Comparison of ENCODE assay signal across 10 cellular contexts in the genomic region with DNA sequence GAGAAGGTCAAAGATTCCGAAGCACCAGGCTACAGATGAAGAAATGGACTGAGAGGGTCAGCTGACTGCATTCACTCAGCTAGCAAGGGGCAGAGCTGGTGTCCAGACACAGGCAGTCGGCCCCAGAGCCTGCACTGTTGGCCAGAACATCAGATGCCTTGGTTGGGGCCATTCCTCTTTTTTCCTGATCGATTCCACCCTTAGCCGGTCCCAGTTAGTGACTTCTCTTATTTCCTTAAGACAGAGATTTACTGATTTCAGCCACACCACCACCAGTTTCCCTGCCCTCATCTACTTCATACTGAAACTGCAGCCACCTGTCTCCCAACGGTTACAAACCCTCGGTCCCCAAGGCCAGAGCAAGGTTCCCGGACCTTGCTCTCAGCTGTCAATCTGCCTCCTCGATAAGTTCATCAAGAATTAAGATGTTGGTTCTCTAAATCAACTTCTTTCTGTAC. TPM values are rescaled to one million over a fixed set of nuclear protein-coding genes. Genes with fewer than 3 reads are reported as not detected.
DNase-seq lines count a peak whose midpoint lies in the region; ATAC-seq and TF ChIP-seq lines count a peak whose summit lies in the region.
"Had no signal": no experiment of that assay in that cellular context is flagged by ENCODE, and none has a peak within 500 bp of the region (broad histone marks: within the 10 kb centered on the region; RNA-seq: fewer than 3 reads in every experiment).

No MANE protein-coding gene starts in this region.

- no peaks in the 10 kb centered on the region for H3K36me3 ChIP-seq in endodermal cell (ENCODE audit: control insufficient read depth, insufficient read depth, low read length)

- TF ChIP-seq CTCF in glutamatergic neuron (IDR thresholded peaks at IDR 0.05; ENCODE audit: partially characterized antibody, unreplicated experiment): no peak
- no peak for TF ChIP-seq CTCF in endodermal cell (conservative IDR thresholded peaks at IDR 0.05)

- peaks cover 5% of the 10 kb centered on the region for H3K9me3 ChIP-seq in endodermal cell (ENCODE audit: control insufficient read depth, low read length)

- H3K27me3 Mint-ChIP-seq in glutamatergic neuron (ENCODE audit: unreplicated experiment) (no peaks in the 10 kb centered on the region), endodermal cell (ENCODE audit: insufficient read depth) (no peaks in the 10 kb centered on the region)

- H3K4me1 Mint-ChIP-seq in glutamatergic neuron (ENCODE audit: low read depth, unreplicated experiment) (peaks cover 9% of the 10 kb centered on the region), endodermal cell (peaks cover 13% of the 10 kb centered on the region)

- H3K4me3 ChIP-seq in endodermal cell (ENCODE audit: low read length): no peak overlapping the region
- H3K4me3 ChIP-seq: PC-9 had no signal

- H3K36me3 Mint-ChIP-seq in glutamatergic neuron (ENCODE audit: unreplicated experiment): peaks cover 21% of the 10 kb centered on the region
- peaks cover 18% of the 10 kb centered on the region for H3K36me3 Mint-ChIP-seq in endodermal cell (ENCODE audit: low read depth)

- H3K9me3 Mint-ChIP-seq in glutamatergic neuron (ENCODE audit: unreplicated experiment) (no peaks in the 10 kb centered on the region), endodermal cell (peaks cover 22% of the 10 kb centered on the region)

- DNase-seq in glutamatergic neuron (no peak), endodermal cell (no peak), SHP77 treated with DMSO at 0.1 percent for 48 hours (lab: John Stamatoyannopoulos, UW) (no peak), NCI-H146 treated with DMSO at 0.1 percent for 48 hours (lab: John Stamatoyannopoulos, UW; ENCODE audit: unreplicated experiment) (no peak)
- DNase-seq: left cardiac atrium, PC-9 had no signal

- peak; percentile 28 for ATAC-seq in GM18519 (IDR thresholded peaks at IDR 0.05; ENCODE audit: low FRiP score, unreplicated experiment)
- peak; percentile 37 for ATAC-seq in GM21423 (IDR thresholded peaks at IDR 0.05; ENCODE audit: unreplicated experiment)
- peak; percentile 34 for ATAC-seq in HG03175 (IDR thresholded peaks at IDR 0.05; ENCODE audit: unreplicated experiment)
- ATAC-seq: left cardiac atrium, WTC11 had no signal

- H3K27me3 ChIP-seq in endodermal cell (ENCODE audit: control insufficient read depth, insufficient read depth, low read length, poor library complexity, severe bottlenecking): no peaks in the 10 kb centered on the region

- H3K4me3 Mint-ChIP-seq in glutamatergic neuron (ENCODE audit: unreplicated experiment) (no peak overlapping the region), endodermal cell (no peak overlapping the region)
- H3K4me3 Mint-ChIP-seq: WTC11 had no signal

- H3K9ac ChIP-seq in endodermal cell (ENCODE audit: extremely low read depth, low read length, poor library complexity, severe bottlenecking): no peak overlapping the region

- no peak overlapping the region for H3K27ac ChIP-seq in endodermal cell (ENCODE audit: low read depth, low read length)
- H3K27ac ChIP-seq: PC-9 had no signal

- H3K27ac Mint-ChIP-seq in glutamatergic neuron (ENCODE audit: unreplicated experiment) (peak overlapping the region; percentile 62), endodermal cell (no peak overlapping the region)
- H3K27ac Mint-ChIP-seq: WTC11 had no signal

- H3K4me1 ChIP-seq in endodermal cell (ENCODE audit: control insufficient read depth, insufficient read depth, low read length): no peaks in the 10 kb centered on the region

- 93 to 100% methylated on average over 5 to 8 of the region's 8 CpGs for WGBS in endodermal cell (ENCODE audit: insufficient coverage in 1 of 2, insufficient read length in 1 of 2), 2 experiments

RNA-seq across cellular contexts. Expression of gene CD58, which starts 11.5 kb away (rescaled TPM):
- 8.0 TPM for total RNA-seq in glutamatergic neuron (ENCODE audit: unreplicated experiment)
- total RNA-seq in endodermal cell: 1 to 10 TPM; 4.6 to 5.9 TPM
- polyA plus RNA-seq in endodermal cell (2013, experiment 1 of 2): 13.5 TPM
- polyA plus RNA-seq in endodermal cell (2013, experiment 2 of 2): 15.1 TPM
